Comparison of ENCODE assay signal across 21 cellular contexts in genomic region chr14:72864712-72865365, GRCh38. TPM values are rescaled to one million over a fixed set of nuclear protein-coding genes. Genes with fewer than 3 reads are reported as not detected.
"Had no signal": no experiment of that assay in that cellular context is flagged by ENCODE, and none has a peak within 500 bp of the region (broad histone marks: within the 10 kb centered on the region; RNA-seq: fewer than 3 reads in every experiment).

No MANE protein-coding gene starts in this region.

- H3K4me3 Mint-ChIP-seq: activated CD4-positive, alpha-beta memory T cell treated with anti-CD3 and anti-CD28 coated beads for 36 hours; activated CD8-positive, alpha-beta memory T cell treated with anti-CD3 and anti-CD28 coated beads, Interleukin-2, amount 10 ng/mL, durations not matched to agents 7 days and 5 days; endodermal cell; nephron; stimulated activated naive CD8-positive, alpha-beta T cell treated with anti-CD3 and anti-CD28 coated beads, Interleukin-15, amount 100 ng/mL, for 72 hours had no signal

- H3K4me1 ChIP-seq: breast epithelium, upper lobe of left lung had no signal

- H3K36me3 ChIP-seq: breast epithelium, upper lobe of left lung had no signal

- H3K9me3 ChIP-seq: breast epithelium, upper lobe of left lung had no signal

- H3K4me3 ChIP-seq: breast epithelium, dorsolateral prefrontal cortex, upper lobe of left lung had no signal

- H3K27me3 ChIP-seq: breast epithelium, dorsolateral prefrontal cortex, upper lobe of left lung had no signal

- H3K4me1 Mint-ChIP-seq: activated CD8-positive, alpha-beta memory T cell treated with anti-CD3 and anti-CD28 coated beads, Interleukin-2, amount 10 ng/mL, durations not matched to agents 7 days and 5 days; stimulated activated naive CD8-positive, alpha-beta T cell treated with anti-CD3 and anti-CD28 coated beads, Interleukin-15, amount 100 ng/mL, for 72 hours had no signal

- H3K27ac Mint-ChIP-seq: activated CD4-positive, alpha-beta memory T cell treated with anti-CD3 and anti-CD28 coated beads for 36 hours; activated CD8-positive, alpha-beta memory T cell treated with anti-CD3 and anti-CD28 coated beads, Interleukin-2, amount 10 ng/mL, durations not matched to agents 7 days and 5 days; endodermal cell had no signal

- H3K9me3 Mint-ChIP-seq: activated CD4-positive, alpha-beta memory T cell treated with anti-CD3 and anti-CD28 coated beads for 36 hours; activated naive CD4-positive, alpha-beta T cell treated with anti-CD3 and anti-CD28 coated beads, Interleukin-2, amount 50 U/mL, for 72 hours; endodermal cell; nephron had no signal

- H3K36me3 Mint-ChIP-seq: activated CD4-positive, alpha-beta memory T cell treated with anti-CD3 and anti-CD28 coated beads for 36 hours; activated naive CD4-positive, alpha-beta T cell treated with anti-CD3 and anti-CD28 coated beads, Interleukin-2, amount 50 U/mL, for 72 hours had no signal

- H3K27me3 Mint-ChIP-seq: activated CD4-positive, alpha-beta memory T cell treated with anti-CD3 and anti-CD28 coated beads for 36 hours; stimulated activated naive CD8-positive, alpha-beta T cell treated with anti-CD3 and anti-CD28 coated beads, Interleukin-15, amount 100 ng/mL, for 72 hours had no signal

- DNase-seq: activated CD4-positive, alpha-beta memory T cell treated with anti-CD3 and anti-CD28 coated beads for 36 hours; activated CD4-positive, alpha-beta T cell treated with anti-CD3 and anti-CD28 coated beads for 1 hour; activated CD8-positive, alpha-beta memory T cell treated with anti-CD3 and anti-CD28 coated beads, Interleukin-2, amount 10 ng/mL, durations not matched to agents 7 days and 5 days; activated effector memory CD4-positive, alpha-beta T cell treated with Interleukin-2 at 50 U/mL for 16 hours; activated T-cell treated with anti-CD3 and anti-CD28 coated beads, Interleukin-2, amount 50 U/mL, for 1 hour; dorsolateral prefrontal cortex; endodermal cell; erythroblast; hippocampal formation; kidney; occipital lobe; small intestine; stimulated activated CD4-positive, alpha-beta T cell treated with anti-CD3 and anti-CD28 coated beads, Interleukin-4, amount 100 ng/mL, for 24 hours; stimulated activated naive CD8-positive, alpha-beta T cell treated with anti-CD3 and anti-CD28 coated beads, Interleukin-15, amount 100 ng/mL, for 72 hours; T-helper 1 cell; T1000; upper lobe of left lung had no signal

- H3K27ac ChIP-seq: breast epithelium, dorsolateral prefrontal cortex, upper lobe of left lung had no signal

- ATAC-seq: activated CD8-positive, alpha-beta memory T cell treated with anti-CD3 and anti-CD28 coated beads, Interleukin-2, amount 10 ng/mL, durations not matched to agents 7 days and 5 days; activated naive CD4-positive, alpha-beta T cell treated with anti-CD3 and anti-CD28 coated beads, Interleukin-2, amount 50 U/mL, for 72 hours; SK-N-SH treated with all-trans-retinoic acid at 6 μM for 48 hours; stimulated activated naive CD8-positive, alpha-beta T cell treated with anti-CD3 and anti-CD28 coated beads, Interleukin-15, amount 100 ng/mL, for 72 hours had no signal

RNA-seq across cellular contexts. Expression of gene DPF3, which starts 29.1 kb away (rescaled TPM):
- total RNA-seq: endodermal cell had no signal
